Comparison of ENCODE assay signal across 23 cellular contexts in the genomic region with DNA sequence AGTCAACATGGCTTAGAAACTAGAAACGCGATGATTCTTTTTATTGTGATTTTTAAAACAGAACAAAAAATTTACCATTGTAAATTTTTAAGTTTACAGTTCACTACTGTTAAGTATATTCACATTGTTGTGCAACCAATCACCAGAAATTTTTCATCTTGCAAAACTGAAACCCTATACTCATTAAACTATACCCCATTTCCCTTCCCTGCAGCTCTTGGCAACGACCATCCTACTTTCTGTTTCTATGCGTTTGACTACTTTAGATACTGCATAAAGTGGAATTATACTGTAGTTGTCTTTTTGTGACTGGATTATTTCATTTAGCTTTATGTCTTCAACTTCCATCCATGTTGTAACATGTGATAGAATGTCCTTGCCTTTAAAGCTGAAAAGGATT. TPM values are rescaled to one million over a fixed set of nuclear protein-coding genes. Genes with fewer than 3 reads are reported as not detected.
"Had no signal": no experiment of that assay in that cellular context is flagged by ENCODE, and none has a peak within 500 bp of the region (broad histone marks: within the 10 kb centered on the region; RNA-seq: fewer than 3 reads in every experiment).

No MANE protein-coding gene starts in this region.

- H3K4me3 ChIP-seq: dorsolateral prefrontal cortex, left ventricle myocardium inferior, lower lobe of right lung, pancreas, stomach, thoracic aorta, transverse colon had no signal

- H3K36me3 ChIP-seq: left ventricle myocardium inferior, lower lobe of right lung, pancreas, stomach, thoracic aorta, transverse colon had no signal

- H3K27me3 ChIP-seq: dorsolateral prefrontal cortex, foreskin keratinocyte, pancreas, transverse colon had no signal

- H3K9me3 ChIP-seq: left ventricle myocardium inferior, lower lobe of right lung, pancreas, stomach, thoracic aorta, transverse colon had no signal

- H3K27ac ChIP-seq: foreskin keratinocyte, left ventricle myocardium inferior, lower lobe of right lung, pancreas, stomach, thoracic aorta, transverse colon had no signal

- ATAC-seq: esophagus mucosa, foreskin keratinocyte, left cardiac atrium, lower lobe of right lung, pancreas, right cardiac atrium had no signal

- DNase-seq: cortex of kidney; dorsolateral prefrontal cortex; effector CD8-positive, alpha-beta T cell; foreskin keratinocyte; immature natural killer cell; kidney; left cardiac atrium; left ventricle myocardium inferior; lower lobe of right lung; mesenchymal stem cell; midbrain; naive B cell; occipital lobe; pancreas; right cardiac atrium; small intestine; stimulated activated CD4-positive, alpha-beta T cell treated with anti-CD3 and anti-CD28 coated beads, Interleukin-12 subunit alpha, Interleukin-12 subunit beta, amount 100 ng/mL, for 4 hours; stimulated activated naive CD4-positive, alpha-beta T cell; stomach; substantia nigra; transverse colon had no signal

- H3K4me1 ChIP-seq: foreskin keratinocyte, lower lobe of right lung, pancreas, stomach, transverse colon had no signal

RNA-seq across cellular contexts. Expression of gene SPOCK1, which starts 52.5 kb away (rescaled TPM):
- polyA plus RNA-seq: immature natural killer cell had no signal
